In genomic region chr16:8572063-8572918, GRCh38 we compare ENCODE assay signal across 30 cellular contexts. TPM values are rescaled to one million over a fixed set of nuclear protein-coding genes. Genes with fewer than 3 reads are reported as not detected.
DNase-seq lines count a peak whose midpoint lies in the region; ATAC-seq and TF ChIP-seq lines count a peak whose summit lies in the region.
"Had no signal": no experiment of that assay in that cellular context is flagged by ENCODE, and none has a peak within 500 bp of the region (broad histone marks: within the 10 kb centered on the region; RNA-seq: fewer than 3 reads in every experiment).

No MANE protein-coding gene starts in this region.

- H3K4me3 ChIP-seq in KMS-11 (IDR thresholded peaks at IDR 0.05; ENCODE audit: insufficient read depth, low read depth, low read length): no peak overlapping the region
- H3K4me3 ChIP-seq: pancreas, spleen had no signal

- peaks cover 9% of the 10 kb centered on the region for H3K4me1 ChIP-seq in KMS-11 (ENCODE audit: low read depth, poor library complexity, severe bottlenecking)
- H3K4me1 ChIP-seq: pancreas had no signal

- H3K4me1 Mint-ChIP-seq in activated T-cell treated with anti-CD3 and anti-CD28 coated beads, Interleukin-2, amount 50 U/mL, for 72 hours (ENCODE audit: low read depth): peaks cover 12% of the 10 kb centered on the region
- H3K4me1 Mint-ChIP-seq in dendritic cell treated with granulocyte-macrophage colony-stimulating factor and Interleukin-4, amounts not matched to agents 40 ng/mL and 50 ng/mL, for 4 days (ENCODE audit: low read depth): peaks cover 19% of the 10 kb centered on the region
- H3K4me1 Mint-ChIP-seq in progenitor cell of endocrine pancreas (ENCODE audit: low read depth): peaks cover 23% of the 10 kb centered on the region
- H3K4me1 Mint-ChIP-seq: nephron had no signal

- intact Hi-C loops in dendritic cell treated with granulocyte-macrophage colony-stimulating factor and Interleukin-4, amounts not matched to agents 40 ng/mL and 50 ng/mL, for 4 days (cut with micrococcal nuclease): no loop called here

- no peak overlapping the region for H3K4me3 Mint-ChIP-seq in activated T-cell treated with anti-CD3 and anti-CD28 coated beads, Interleukin-2, amount 50 U/mL, for 72 hours
- no peak overlapping the region for H3K4me3 Mint-ChIP-seq in dendritic cell treated with granulocyte-macrophage colony-stimulating factor and Interleukin-4, amounts not matched to agents 40 ng/mL and 50 ng/mL, for 4 days
- H3K4me3 Mint-ChIP-seq in progenitor cell of endocrine pancreas (ENCODE audit: low read depth): no peak overlapping the region
- H3K4me3 Mint-ChIP-seq: activated CD4-positive, alpha-beta T cell treated with anti-CD3 and anti-CD28 coated beads, Interleukin-2, amount 10 ng/mL, durations not matched to agents 24 days and 14 days; activated T-cell treated with anti-CD3 and anti-CD28 coated beads, Interleukin-2, amount 50 U/mL, for 24 hours; B cell; nephron had no signal

- H3K79me2 ChIP-seq in KMS-11 (ENCODE audit: insufficient read depth, low read depth): no peaks in the 10 kb centered on the region

- H3K36me3 ChIP-seq in KMS-11 (ENCODE audit: insufficient read depth): no peaks in the 10 kb centered on the region
- H3K36me3 ChIP-seq: brain microvascular endothelial cell, pancreas, spleen had no signal

- H3K27me3 ChIP-seq in KMS-11 (ENCODE audit: insufficient read depth, low read depth): no peaks in the 10 kb centered on the region
- H3K27me3 ChIP-seq: brain microvascular endothelial cell, pancreas had no signal

- H3K36me3 Mint-ChIP-seq in activated T-cell treated with anti-CD3 and anti-CD28 coated beads, Interleukin-2, amount 50 U/mL, for 72 hours (ENCODE audit: insufficient read depth in 2 of 2): peaks cover 1 to 3% of the 10 kb centered on the region in 2 donors
- no peaks in the 10 kb centered on the region for H3K36me3 Mint-ChIP-seq in dendritic cell treated with granulocyte-macrophage colony-stimulating factor and Interleukin-4, amounts not matched to agents 40 ng/mL and 50 ng/mL, for 4 days (ENCODE audit: low read depth)
- H3K36me3 Mint-ChIP-seq in progenitor cell of endocrine pancreas (ENCODE audit: insufficient read depth): no peaks in the 10 kb centered on the region

- no peak overlapping the region for H3K4me2 ChIP-seq in KMS-11

- DNase-seq in activated T-cell treated with anti-CD3 and anti-CD28 coated beads, Interleukin-2, amount 50 U/mL, for 72 hours: no peak
- no peak for DNase-seq in activated T-cell treated with anti-CD3 and anti-CD28 coated beads, Interleukin-2, amount 50 U/mL, for 1 hour
- DNase-seq in progenitor cell of endocrine pancreas (ENCODE audit: low spot score, unreplicated experiment): no peak
- no peak for DNase-seq in NCI-H774 (lab: John Stamatoyannopoulos, UW)
- no peak for DNase-seq in NCI-H69 (lab: John Stamatoyannopoulos, UW)
- DNase-seq: activated naive CD4-positive, alpha-beta T cell treated with Interleukin-2 at 50 U/mL for 16 hours; activated T-cell treated with anti-CD3 and anti-CD28 coated beads, Interleukin-2, amount 50 U/mL, for 24 hours; COR-L47; effector CD4-positive, alpha-beta T cell; kidney; NCI-H1436; NK-92 treated with Interleukin-12 subunit alpha and Interleukin-12 subunit beta, amount 100 ng/mL, for 24 hours; pancreas; spleen; T-helper 9 cell had no signal

- no peak for TF ChIP-seq CTCF in KMS-11 (conservative IDR thresholded peaks at IDR 0.05; ENCODE audit: low read depth, low read length)
- no peak for TF ChIP-seq CTCF in progenitor cell of endocrine pancreas (IDR thresholded peaks at IDR 0.05; ENCODE audit: unreplicated experiment)

- H4K20me1 ChIP-seq in KMS-11 (ENCODE audit: insufficient read depth): no peaks in the 10 kb centered on the region

- H3K27me3 Mint-ChIP-seq in activated T-cell treated with anti-CD3 and anti-CD28 coated beads, Interleukin-2, amount 50 U/mL, for 72 hours (ENCODE audit: low read depth): peaks cover 46% of the 10 kb centered on the region
- peaks cover 38% of the 10 kb centered on the region for H3K27me3 Mint-ChIP-seq in dendritic cell treated with granulocyte-macrophage colony-stimulating factor and Interleukin-4, amounts not matched to agents 40 ng/mL and 50 ng/mL, for 4 days
- H3K27me3 Mint-ChIP-seq in progenitor cell of endocrine pancreas: peaks cover 17% of the 10 kb centered on the region

- H3K9me3 Mint-ChIP-seq in activated T-cell treated with anti-CD3 and anti-CD28 coated beads, Interleukin-2, amount 50 U/mL, for 72 hours: no peaks in the 10 kb centered on the region
- no peaks in the 10 kb centered on the region for H3K9me3 Mint-ChIP-seq in dendritic cell treated with granulocyte-macrophage colony-stimulating factor and Interleukin-4, amounts not matched to agents 40 ng/mL and 50 ng/mL, for 4 days
- no peaks in the 10 kb centered on the region for H3K9me3 Mint-ChIP-seq in progenitor cell of endocrine pancreas (ENCODE audit: low read depth)
- H3K9me3 Mint-ChIP-seq: activated CD4-positive, alpha-beta T cell treated with anti-CD3 and anti-CD28 coated beads, Interleukin-2, amount 10 ng/mL, durations not matched to agents 24 days and 14 days; activated T-cell treated with anti-CD3 and anti-CD28 coated beads, Interleukin-2, amount 50 U/mL, for 24 hours; nephron had no signal

- no peak overlapping the region for H3K9ac ChIP-seq in KMS-11

- no peak for ATAC-seq in activated T-cell treated with anti-CD3 and anti-CD28 coated beads, Interleukin-2, amount 50 U/mL, for 72 hours (replicated peaks in 1 of 2)
- ATAC-seq in HG03342 (IDR thresholded peaks at IDR 0.05; ENCODE audit: unreplicated experiment): no peak

- H3K27ac Mint-ChIP-seq in activated T-cell treated with anti-CD3 and anti-CD28 coated beads, Interleukin-2, amount 50 U/mL, for 72 hours: peak overlapping the region; percentile 94
- peak overlapping the region; percentile 51 for H3K27ac Mint-ChIP-seq in dendritic cell treated with granulocyte-macrophage colony-stimulating factor and Interleukin-4, amounts not matched to agents 40 ng/mL and 50 ng/mL, for 4 days
- H3K27ac Mint-ChIP-seq in progenitor cell of endocrine pancreas: peak overlapping the region; percentile 91
- H3K27ac Mint-ChIP-seq: activated CD4-positive, alpha-beta T cell treated with anti-CD3 and anti-CD28 coated beads, Interleukin-2, amount 10 ng/mL, durations not matched to agents 24 days and 14 days; activated T-cell treated with anti-CD3 and anti-CD28 coated beads, Interleukin-2, amount 50 U/mL, for 24 hours; B cell had no signal

- no peak overlapping the region for H3K27ac ChIP-seq in KMS-11
- H3K27ac ChIP-seq: brain microvascular endothelial cell, pancreas, spleen, VCaP had no signal

- peak overlapping the region; percentile 21; the same call in 1 of the 2 replicates for H2AFZ ChIP-seq in KMS-11 (ENCODE audit: low read depth)

RNA-seq across cellular contexts. Expression of gene TMEM114, which starts 18.0 kb away (rescaled TPM):
- not detected for total RNA-seq in activated T-cell treated with anti-CD3 and anti-CD28 coated beads, Interleukin-2, amount 50 U/mL, for 72 hours
- total RNA-seq in progenitor cell of endocrine pancreas: 1.8 TPM in 2 replicates
- total RNA-seq: activated CD4-positive, alpha-beta T cell treated with anti-CD3 and anti-CD28 coated beads, Interleukin-2, amount 10 ng/mL, durations not matched to agents 24 days and 14 days; activated CD8-positive, alpha-beta memory T cell treated with anti-CD3 and anti-CD28 coated beads for 36 hours; B cell; chondrocyte; H4; kidney; lower leg skin; M059J; mononuclear cell; NCI-H460; pancreas; spleen had no signal

RNA-seq across cellular contexts. Expression of gene METTL22, which starts 49.2 kb away (rescaled TPM):
- 10 to 100 TPM; 46.5 to 53.3 TPM for total RNA-seq in activated T-cell treated with anti-CD3 and anti-CD28 coated beads, Interleukin-2, amount 50 U/mL, for 72 hours
- total RNA-seq in progenitor cell of endocrine pancreas: 55.4 and 56.5 TPM in 2 replicates
